8 cellular contexts compared by ENCODE assay signal in genomic region chr10:47384148-47384921, GRCh38. TPM values are rescaled to one million over a fixed set of nuclear protein-coding genes. Genes with fewer than 3 reads are reported as not detected.
A peak's percentile ranks its signal among the peaks of the same experiment; 100 is the strongest.
DNase-seq lines count a peak whose midpoint lies in the region; ATAC-seq and TF ChIP-seq lines count a peak whose summit lies in the region.

TSS of gene ZNF488 (minus strand) at chr10:47384293. CDS start at chr10:47368829, 15,464 bp downstream.

- H3K9me3 ChIP-seq in lower lobe of right lung: no peaks in the 10 kb centered on the region

- ATAC-seq in HG03432 (IDR thresholded peaks at IDR 0.05; ENCODE audit: unreplicated experiment) (peak; percentile 97), lower lobe of right lung (peak; percentile 97 to 99)

- H3K4me1 Mint-ChIP-seq in activated CD4-positive, alpha-beta memory T cell treated with anti-CD3 and anti-CD28 coated beads, Interleukin-2, amount 10 ng/mL, durations not matched to agents 7 days and 5 days: peaks cover 14% of the 10 kb centered on the region

- peaks cover 10% of the 10 kb centered on the region for H3K27me3 ChIP-seq in lower lobe of right lung (ENCODE audit: low read depth)

- no peak for TF ChIP-seq CTCF in lower lobe of right lung (IDR thresholded peaks at IDR 0.05)

- peak within 1 kb of the TSS; percentile 84 for H3K4me3 ChIP-seq in lower lobe of right lung

- intact Hi-C loops in lower lobe of right lung (cut with DNase I): no loop called here

- peak within 1 kb of the TSS; percentile 72 for H3K27ac ChIP-seq in lower lobe of right lung

- peak; percentile 51 to 62 for DNase-seq in AML-193 (lab: John Stamatoyannopoulos, UW)
- DNase-seq in GM19240 (ENCODE audit: insufficient read length, low spot score): peak; percentile 86
- DNase-seq in NCI-H748 (lab: John Stamatoyannopoulos, UW; ENCODE audit: unreplicated experiment): peak; percentile 89
- DNase-seq in activated CD4-positive, alpha-beta memory T cell treated with anti-CD3 and anti-CD28 coated beads, Interleukin-2, amount 10 ng/mL, durations not matched to agents 7 days and 5 days: peak; percentile 71
- peak; percentile 83 for DNase-seq in ecto neural progenitor cell (ENCODE audit: low spot score)
- peak; percentile 86 for DNase-seq in lower lobe of right lung
- peak; percentile 73 to 75 for DNase-seq in stimulated activated CD4-positive, alpha-beta T cell treated with anti-CD3 and anti-CD28 coated beads, Interleukin-4, amount 100 ng/mL, for 4 hours

- H3K9me3 Mint-ChIP-seq in activated CD4-positive, alpha-beta memory T cell treated with anti-CD3 and anti-CD28 coated beads, Interleukin-2, amount 10 ng/mL, durations not matched to agents 7 days and 5 days: peaks cover 10% of the 10 kb centered on the region

- H3K36me3 Mint-ChIP-seq in activated CD4-positive, alpha-beta memory T cell treated with anti-CD3 and anti-CD28 coated beads, Interleukin-2, amount 10 ng/mL, durations not matched to agents 7 days and 5 days (ENCODE audit: low read depth): peaks cover 9% of the 10 kb centered on the region

- CTCF ChIA-PET in activated CD4-positive, alpha-beta memory T cell treated with anti-CD3 and anti-CD28 coated beads, Interleukin-2, amount 10 ng/mL, durations not matched to agents 7 days and 5 days (lab: Charles Lee): no interaction called here

- no peaks in the 10 kb centered on the region for H3K36me3 ChIP-seq in lower lobe of right lung

- peaks cover 59% of the 10 kb centered on the region for H3K27me3 Mint-ChIP-seq in activated CD4-positive, alpha-beta memory T cell treated with anti-CD3 and anti-CD28 coated beads, Interleukin-2, amount 10 ng/mL, durations not matched to agents 7 days and 5 days

- POLR2A ChIA-PET in activated CD4-positive, alpha-beta memory T cell treated with anti-CD3 and anti-CD28 coated beads, Interleukin-2, amount 10 ng/mL, durations not matched to agents 7 days and 5 days (lab: Charles Lee): interaction anchor here (0.8 kb wide), 1 partner anchor 334 kb away, joined by 3 read pairs; no protein-coding TSS in a partner anchor

- no peak within 1 kb of the TSS for H3K27ac Mint-ChIP-seq in activated CD4-positive, alpha-beta memory T cell treated with anti-CD3 and anti-CD28 coated beads, Interleukin-2, amount 10 ng/mL, durations not matched to agents 7 days and 5 days

- H3K4me3 Mint-ChIP-seq in activated CD4-positive, alpha-beta memory T cell treated with anti-CD3 and anti-CD28 coated beads, Interleukin-2, amount 10 ng/mL, durations not matched to agents 7 days and 5 days: peak within 1 kb of the TSS; percentile 77

- H3K4me1 ChIP-seq in lower lobe of right lung: peaks cover 6% of the 10 kb centered on the region

RNA-seq across cellular contexts. Expression of gene ZNF488, which starts in this region (rescaled TPM):
- total RNA-seq in activated CD4-positive, alpha-beta memory T cell treated with anti-CD3 and anti-CD28 coated beads, Interleukin-2, amount 10 ng/mL, durations not matched to agents 7 days and 5 days: under 1 TPM; 0.08 to 0.10 TPM
- total RNA-seq in lower lobe of right lung: 0.38 TPM

Comparison
In these comparisons a context has a peak if more than half of its experiments do, and no peak if none do; other contexts are left out.
1. Peak in every context shown above with its lines: DNase-seq, ATAC-seq, H3K4me3 ChIP-seq and H3K27ac ChIP-seq.
2. Peak in DNase-seq in activated CD4-positive, alpha-beta memory T cell treated with anti-CD3 and anti-CD28 coated beads, Interleukin-2, amount 10 ng/mL, durations not matched to agents 7 days and 5 days; RNA of the gene not detected or under 1 TPM.
3. Peak in DNase-seq, ATAC-seq, H3K4me3 ChIP-seq and H3K27ac ChIP-seq in lower lobe of right lung; RNA of the gene not detected or under 1 TPM.